Comparison of ENCODE assay signal across 10 cellular contexts in the genomic region with DNA sequence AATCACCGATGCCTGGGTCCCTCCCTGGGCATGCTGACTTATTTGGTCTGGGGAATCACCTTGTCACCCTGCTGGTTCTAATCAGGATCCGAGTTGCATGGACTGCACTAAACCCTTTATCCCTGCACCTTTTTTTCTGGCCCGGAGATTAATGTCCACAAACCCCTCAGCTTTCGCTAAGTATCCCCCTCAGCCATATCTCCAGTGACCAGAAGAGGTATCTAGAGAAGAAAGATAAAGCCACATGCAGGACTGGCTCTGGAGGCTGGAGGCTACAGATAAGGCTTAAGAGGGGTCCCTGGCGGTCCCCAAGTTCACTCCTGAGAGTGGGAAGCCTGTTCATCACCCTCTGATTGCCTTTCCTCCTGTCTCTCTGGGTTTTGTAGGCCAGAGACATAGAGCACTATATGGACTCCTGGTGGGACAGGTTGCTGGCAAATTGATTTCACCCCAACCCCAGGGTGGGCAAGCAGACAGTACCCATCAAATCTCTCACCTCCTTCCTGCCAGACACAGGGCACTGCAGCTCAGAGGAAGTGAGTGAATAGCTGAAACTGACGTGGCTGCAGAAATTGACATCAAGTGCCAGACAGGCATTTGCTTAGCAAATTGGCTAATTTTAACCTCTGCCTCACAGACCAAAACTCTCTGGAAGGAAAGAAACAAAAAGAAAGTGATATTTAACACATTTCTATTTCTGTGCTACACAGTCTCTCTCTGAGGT. TPM values are rescaled to one million over a fixed set of nuclear protein-coding genes. Genes with fewer than 3 reads are reported as not detected.
DNase-seq lines count a peak whose midpoint lies in the region; ATAC-seq and TF ChIP-seq lines count a peak whose summit lies in the region.
"Had no signal": no experiment of that assay in that cellular context is flagged by ENCODE, and none has a peak within 500 bp of the region (broad histone marks: within the 10 kb centered on the region; RNA-seq: fewer than 3 reads in every experiment).

No MANE protein-coding gene starts in this region.

- no peak overlapping the region for H3K4me3 Mint-ChIP-seq in stimulated activated naive B cell treated with anti-CD40 and anti-IgM and Interleukin-4, amounts not matched to agents 10 μg/mL and 1 μg/mL and 100 μg/mL, for 72 hours

- intact Hi-C loops in heart left ventricle (cut with DNase I) (no loop called here), left ventricle myocardium inferior (cut with micrococcal nuclease) (no loop called here)

- no peak overlapping the region for H3K4me3 ChIP-seq in heart left ventricle
- no peak overlapping the region for H3K4me3 ChIP-seq in left ventricle myocardium inferior

- in situ Hi-C loops in ACHN (cut with HindIII; ENCODE audit: low pct_ligation_motif_present, low pct_unique_long_range_greater_than_20kb, low sequenced_read_pairs) (no loop called here), G401 (cut with HindIII; ENCODE audit: low sequenced_read_pairs) (no loop called here)

- H3K9me3 ChIP-seq in heart left ventricle: no peaks in the 10 kb centered on the region
- no peaks in the 10 kb centered on the region for H3K9me3 ChIP-seq in left ventricle myocardium inferior (replicated peaks)

- TF ChIP-seq POLR2A in heart left ventricle (IDR thresholded peaks at IDR 0.05): no peak

- no peaks in the 10 kb centered on the region for H3K4me1 Mint-ChIP-seq in stimulated activated naive B cell treated with anti-CD40 and anti-IgM and Interleukin-4, amounts not matched to agents 10 μg/mL and 1 μg/mL and 100 μg/mL, for 72 hours

- WGBS in heart left ventricle, 4 donors: 19 to 36% (median 26%) methylated on average over 6 of the region's 6 CpGs

- peak in 1 of 5 donors; percentile 9 for DNase-seq in heart left ventricle
- DNase-seq in left ventricle myocardium inferior: no peak
- DNase-seq in NCI-H82 treated with DMSO at 0.1 percent for 48 hours (lab: John Stamatoyannopoulos, UW; ENCODE audit: unreplicated experiment): peak; percentile 1
- DNase-seq in stimulated activated naive B cell treated with anti-CD40 and anti-IgM and Interleukin-4, amounts not matched to agents 10 μg/mL and 1 μg/mL and 100 μg/mL, for 72 hours: no peak
- no peak for DNase-seq in NCI-H1694 (lab: John Stamatoyannopoulos, UW)
- DNase-seq in ACHN: no peak
- no peak for DNase-seq in G401 (ENCODE audit: low spot score)
- DNase-seq: PC-3; stimulated activated CD4-positive, alpha-beta T cell treated with anti-CD3 and anti-CD28 coated beads, Interleukin-2, amount 100 ng/mL, for 48 hours had no signal

- ATAC-seq in heart left ventricle (peak; percentile 26 to 71 (median 61)), HG02759 (IDR thresholded peaks at IDR 0.05; ENCODE audit: unreplicated experiment) (peak; percentile 78)
- peak; percentile 36 to 50 for ATAC-seq in stimulated activated naive B cell treated with anti-CD40 and anti-IgM and Interleukin-4, amounts not matched to agents 10 μg/mL and 1 μg/mL and 100 μg/mL, for 72 hours (replicated peaks)
- ATAC-seq: PC-3 had no signal

- H3K9me3 Mint-ChIP-seq in stimulated activated naive B cell treated with anti-CD40 and anti-IgM and Interleukin-4, amounts not matched to agents 10 μg/mL and 1 μg/mL and 100 μg/mL, for 72 hours: peaks cover 0 to 7% of the 10 kb centered on the region in 2 donors

- H3K4me1 ChIP-seq in heart left ventricle (peaks cover 0 to 21% (median 0%) of the 10 kb centered on the region in 12 donors), left ventricle myocardium inferior (peaks cover 20% of the 10 kb centered on the region)

- H3K27ac ChIP-seq in heart left ventricle (peak overlapping the region in 4 of 12 donors; percentile 11 to 62 (median 34)), left ventricle myocardium inferior (replicated peaks) (no peak overlapping the region)

- H3K27ac Mint-ChIP-seq in stimulated activated naive B cell treated with anti-CD40 and anti-IgM and Interleukin-4, amounts not matched to agents 10 μg/mL and 1 μg/mL and 100 μg/mL, for 72 hours: no peak overlapping the region

- H3K36me3 ChIP-seq in heart left ventricle: no peaks in the 10 kb centered on the region
- no peaks in the 10 kb centered on the region for H3K36me3 ChIP-seq in left ventricle myocardium inferior

- H3K27me3 Mint-ChIP-seq in stimulated activated naive B cell treated with anti-CD40 and anti-IgM and Interleukin-4, amounts not matched to agents 10 μg/mL and 1 μg/mL and 100 μg/mL, for 72 hours: peaks cover 0 to 11% of the 10 kb centered on the region in 2 donors

- TF ChIP-seq CTCF in heart left ventricle (IDR thresholded peaks at IDR 0.05) (no peak), left ventricle myocardium inferior (IDR thresholded peaks at IDR 0.05; ENCODE audit: borderline replicate concordance) (no peak)

- H3K27me3 ChIP-seq in heart left ventricle (no peaks in the 10 kb centered on the region), left ventricle myocardium inferior (ENCODE audit: low read depth) (peaks cover 26% of the 10 kb centered on the region)

- H3K36me3 Mint-ChIP-seq in stimulated activated naive B cell treated with anti-CD40 and anti-IgM and Interleukin-4, amounts not matched to agents 10 μg/mL and 1 μg/mL and 100 μg/mL, for 72 hours: no peaks in the 10 kb centered on the region

RNA-seq across cellular contexts. Expression of gene HMGB4, which starts 38.8 kb away (rescaled TPM):
- total RNA-seq in heart left ventricle (not detected), left ventricle myocardium inferior (not detected)
- polyA plus RNA-seq in heart left ventricle: not detected
- not detected in 2 replicates for total RNA-seq in G401 (2014; rRNA removed; shearing (Covaris generic))
- total RNA-seq: PC-3 had no signal
